ENCODE assay signal across 1 cellular context in genomic region chr9:129400971-129401622, GRCh38.
TF ChIP-seq lines count a peak whose summit lies in the region.

No MANE protein-coding gene starts in this region.

TF ChIP-seq in H1, 55 proteins besides CTCF, POLR2A, EP300 and RAD21 (continued from another document):
- no peak for TF ChIP-seq CHD7 (IDR thresholded peaks at IDR 0.05; ENCODE audit: insufficient replicate concordance, low read length)
- no peak for TF ChIP-seq NANOG (IDR thresholded peaks at IDR 0.05; ENCODE audit: insufficient read depth, low read depth, low read length, poor library complexity, severe bottlenecking)
